ENCODE assay signal across 22 cellular contexts in genomic region chr4:127470290-127470809, GRCh38.
DNase-seq lines count a peak whose midpoint lies in the region; ATAC-seq and TF ChIP-seq lines count a peak whose summit lies in the region.
"Had no signal": no experiment of that assay in that cellular context is flagged by ENCODE, and none has a peak within 500 bp of the region (broad histone marks: within the 10 kb centered on the region; RNA-seq: fewer than 3 reads in every experiment).

No MANE protein-coding gene starts in this region.

- H3K4me3 ChIP-seq in BE2C (ENCODE audit: low read depth, low read length) (no peak overlapping the region), GM06990 (replicated peaks; ENCODE audit: low read depth, low read length) (no peak overlapping the region)
- H3K4me3 ChIP-seq: A549, SK-N-MC had no signal

- no peaks in the 10 kb centered on the region for H3K4me1 ChIP-seq in BE2C
- H3K4me1 ChIP-seq: A549, Caco-2 had no signal

- H3K27me3 Mint-ChIP-seq in chondrocyte (ENCODE audit: low read depth) (no peaks in the 10 kb centered on the region), osteocyte (ENCODE audit: unreplicated experiment) (peaks cover 8% of the 10 kb centered on the region), progenitor cell of endocrine pancreas (no peaks in the 10 kb centered on the region)
- H3K27me3 Mint-ChIP-seq in activated CD8-positive, alpha-beta T cell treated with anti-CD3 and anti-CD28 coated beads, Interleukin-2, amount 10 ng/mL, durations not matched to agents 7 days and 5 days (ENCODE audit: low read depth): no peaks in the 10 kb centered on the region

- peaks cover 19% of the 10 kb centered on the region for H3K9me3 Mint-ChIP-seq in chondrocyte (ENCODE audit: low read depth)
- H3K9me3 Mint-ChIP-seq in osteocyte (ENCODE audit: unreplicated experiment): peaks cover 8% of the 10 kb centered on the region
- H3K9me3 Mint-ChIP-seq in activated CD8-positive, alpha-beta T cell treated with anti-CD3 and anti-CD28 coated beads, Interleukin-2, amount 10 ng/mL, durations not matched to agents 7 days and 5 days (ENCODE audit: insufficient read depth): no peaks in the 10 kb centered on the region
- H3K9me3 Mint-ChIP-seq in progenitor cell of endocrine pancreas (ENCODE audit: low read depth): peaks cover 7% of the 10 kb centered on the region
- H3K9me3 Mint-ChIP-seq: CD8-positive, alpha-beta T cell had no signal

- H3K9me3 ChIP-seq in BE2C: no peaks in the 10 kb centered on the region
- H3K9me3 ChIP-seq: A549, Caco-2 had no signal

- CTCF ChIA-PET in activated CD8-positive, alpha-beta T cell treated with anti-CD3 and anti-CD28 coated beads, Interleukin-2, amount 10 ng/mL, durations not matched to agents 7 days and 5 days (lab: Charles Lee): no interaction called here

- H3K27me3 ChIP-seq in BE2C (no peaks in the 10 kb centered on the region), GM06990 (replicated peaks; ENCODE audit: control insufficient read depth, insufficient read depth, low read length) (no peaks in the 10 kb centered on the region)

- no peak for ATAC-seq in activated CD8-positive, alpha-beta T cell treated with anti-CD3 and anti-CD28 coated beads, Interleukin-2, amount 10 ng/mL, durations not matched to agents 7 days and 5 days
- ATAC-seq: A549; CD8-positive, alpha-beta T cell had no signal

- TF ChIP-seq CTCF in BE2C (IDR thresholded peaks at IDR 0.05; ENCODE audit: low read depth, low read length): no peak
- TF ChIP-seq CTCF in GM06990 (IDR thresholded peaks at IDR 0.05; ENCODE audit: insufficient read depth, low read length, poor library complexity, severe bottlenecking): no peak
- no peak for TF ChIP-seq CTCF in chondrocyte (IDR thresholded peaks at IDR 0.05)
- TF ChIP-seq CTCF in osteocyte (IDR thresholded peaks at IDR 0.05): no peak
- no peak for TF ChIP-seq CTCF in progenitor cell of endocrine pancreas (IDR thresholded peaks at IDR 0.05; ENCODE audit: unreplicated experiment)

- DNase-seq in BE2C (peak; percentile 4), GM06990 (ENCODE audit: extremely low read depth, insufficient read length) (peak; percentile 6), chondrocyte (ENCODE audit: low spot score) (peak; percentile 90), osteocyte (ENCODE audit: extremely low spot score, unreplicated experiment) (peak; percentile 82), MV-4-11 (lab: John Stamatoyannopoulos, UW) (no peak), progenitor cell of endocrine pancreas (ENCODE audit: low spot score, unreplicated experiment) (no peak)
- DNase-seq in activated CD8-positive, alpha-beta T cell treated with anti-CD3 and anti-CD28 coated beads, Interleukin-2, amount 10 ng/mL, durations not matched to agents 7 days and 5 days: no peak
- DNase-seq: Caco-2; CD8-positive, alpha-beta T cell; DMS 273 treated with DMSO at 0.1 percent for 48 hours; DMS79; EL; GDM1; KBM-7; NCI-H1105 treated with DMSO at 0.1 percent for 48 hours; NCI-H146; NCI-H2029; NCI-H526 treated with DMSO at 0.1 percent for 48 hours; RPMI8226; SIG-M5 had no signal

- H3K4me1 Mint-ChIP-seq in chondrocyte (ENCODE audit: low read depth): no peaks in the 10 kb centered on the region
- no peaks in the 10 kb centered on the region for H3K4me1 Mint-ChIP-seq in osteocyte (ENCODE audit: unreplicated experiment)
- no peaks in the 10 kb centered on the region for H3K4me1 Mint-ChIP-seq in activated CD8-positive, alpha-beta T cell treated with anti-CD3 and anti-CD28 coated beads, Interleukin-2, amount 10 ng/mL, durations not matched to agents 7 days and 5 days (ENCODE audit: low read depth)
- no peaks in the 10 kb centered on the region for H3K4me1 Mint-ChIP-seq in progenitor cell of endocrine pancreas (ENCODE audit: low read depth)

- POLR2A ChIA-PET in activated CD8-positive, alpha-beta T cell treated with anti-CD3 and anti-CD28 coated beads, Interleukin-2, amount 10 ng/mL, durations not matched to agents 7 days and 5 days (lab: Charles Lee): no interaction called here

- no peaks in the 10 kb centered on the region for H3K36me3 ChIP-seq in BE2C
- H3K36me3 ChIP-seq in GM06990 (ENCODE audit: control insufficient read depth, insufficient read depth, low read length): no peaks in the 10 kb centered on the region

- H3K36me3 Mint-ChIP-seq in chondrocyte (ENCODE audit: low read depth) (peaks cover 13% of the 10 kb centered on the region), osteocyte (ENCODE audit: unreplicated experiment) (peaks cover 8% of the 10 kb centered on the region), progenitor cell of endocrine pancreas (ENCODE audit: insufficient read depth) (peaks cover 1% of the 10 kb centered on the region)
- H3K36me3 Mint-ChIP-seq in activated CD8-positive, alpha-beta T cell treated with anti-CD3 and anti-CD28 coated beads, Interleukin-2, amount 10 ng/mL, durations not matched to agents 7 days and 5 days (ENCODE audit: low read depth): no peaks in the 10 kb centered on the region
- H3K36me3 Mint-ChIP-seq: CD8-positive, alpha-beta T cell had no signal

- H3K4me3 Mint-ChIP-seq in chondrocyte (ENCODE audit: unreplicated experiment) (no peak overlapping the region), osteocyte (ENCODE audit: unreplicated experiment) (no peak overlapping the region), progenitor cell of endocrine pancreas (ENCODE audit: low read depth) (no peak overlapping the region)
- H3K4me3 Mint-ChIP-seq in activated CD8-positive, alpha-beta T cell treated with anti-CD3 and anti-CD28 coated beads, Interleukin-2, amount 10 ng/mL, durations not matched to agents 7 days and 5 days: no peak overlapping the region
- H3K4me3 Mint-ChIP-seq: CD8-positive, alpha-beta T cell had no signal

- no peak overlapping the region for H3K27ac Mint-ChIP-seq in chondrocyte (ENCODE audit: unreplicated experiment)
- H3K27ac Mint-ChIP-seq in osteocyte (ENCODE audit: unreplicated experiment): no peak overlapping the region
- no peak overlapping the region for H3K27ac Mint-ChIP-seq in activated CD8-positive, alpha-beta T cell treated with anti-CD3 and anti-CD28 coated beads, Interleukin-2, amount 10 ng/mL, durations not matched to agents 7 days and 5 days
- no peak overlapping the region for H3K27ac Mint-ChIP-seq in progenitor cell of endocrine pancreas
- H3K27ac Mint-ChIP-seq: CD8-positive, alpha-beta T cell had no signal

Comparison
In these comparisons a context has a peak if more than half of its experiments do, and no peak if none do; other contexts are left out.
1. DNase-seq: peak in BE2C (single experiment), GM06990 (single experiment), chondrocyte (single experiment) and osteocyte (single experiment); none in activated CD8-positive, alpha-beta T cell treated with anti-CD3 and anti-CD28 coated beads, Interleukin-2, amount 10 ng/mL, durations not matched to agents 7 days and 5 days (single experiment), MV-4-11 (single experiment) and progenitor cell of endocrine pancreas (single experiment).